17 cellular contexts compared by ENCODE assay signal in the genomic region with DNA sequence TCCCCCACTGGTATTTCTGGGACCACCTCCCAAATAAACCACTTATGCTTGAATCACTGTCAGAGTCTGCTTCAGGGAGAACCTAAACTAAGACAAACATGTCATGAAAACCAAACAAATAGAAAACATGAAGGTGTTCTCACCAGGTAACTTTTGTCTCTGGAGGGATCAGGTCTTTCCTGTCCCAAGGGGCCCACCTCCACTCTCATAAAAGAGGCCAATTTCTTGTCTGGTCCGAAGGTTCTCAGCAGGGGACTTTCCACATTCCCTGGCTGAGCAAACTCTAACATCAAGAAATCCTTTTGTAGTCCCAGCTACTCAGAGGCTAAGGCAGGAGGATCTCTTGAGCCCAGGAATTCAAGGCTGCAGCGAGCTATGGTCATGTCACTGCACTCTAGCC. TPM values are rescaled to one million over a fixed set of nuclear protein-coding genes. Genes with fewer than 3 reads are reported as not detected.
DNase-seq lines count a peak whose midpoint lies in the region; ATAC-seq, FAIRE-seq and TF ChIP-seq lines count a peak whose summit lies in the region.
"Had no signal": no experiment of that assay in that cellular context is flagged by ENCODE, and none has a peak within 500 bp of the region (broad histone marks: within the 10 kb centered on the region; RNA-seq: fewer than 3 reads in every experiment).

No MANE protein-coding gene starts in this region.

- no peaks in the 10 kb centered on the region for H3K79me2 ChIP-seq in GM23338 (replicated peaks; ENCODE audit: insufficient read depth)
- no peaks in the 10 kb centered on the region for H3K79me2 ChIP-seq in K562 (ENCODE audit: control insufficient read depth, insufficient read depth, low read length)
- no peaks in the 10 kb centered on the region for H3K79me2 ChIP-seq in smooth muscle cell (ENCODE audit: low read depth)

- H3K4me3 ChIP-seq in GM23338 (no peak overlapping the region), K562 (no peak overlapping the region), mucosa of rectum (ENCODE audit: low read length in 2 of 2) (peak overlapping the region in 1 of 2 donors; percentile 48), foreskin fibroblast (ENCODE audit: low read depth in 1 of 2, low read length in 2 of 2) (no peak overlapping the region), smooth muscle cell (no peak overlapping the region)
- H3K4me3 ChIP-seq: spleen, testis had no signal

- H3K9me3 ChIP-seq in K562 (replicated peaks; ENCODE audit: control insufficient read depth, insufficient read depth, low read depth, low read length) (no peaks in the 10 kb centered on the region), mucosa of rectum (ENCODE audit: control insufficient read depth in 2 of 2, low read length in 2 of 2) (no peaks in the 10 kb centered on the region), smooth muscle cell (replicated peaks; ENCODE audit: low read depth) (no peaks in the 10 kb centered on the region)
- H3K9me3 ChIP-seq: spleen, testis had no signal

- BruUV-seq in K562 (replicated peaks; lab: Mats Ljungman, UMichigan), result no TSS peak

- peaks cover 15 to 34% (median 26%) of the 10 kb centered on the region in 3 donors for H3K27me3 Mint-ChIP-seq in CD14-positive monocyte (ENCODE audit: low read depth in 3 of 3)
- H3K27me3 Mint-ChIP-seq in GM23338 (ENCODE audit: insufficient read depth, low read depth, poor library complexity), result peaks cover 7% of the 10 kb centered on the region
- H3K27me3 Mint-ChIP-seq in WTC11 (ENCODE audit: low read depth), result peaks cover 30% of the 10 kb centered on the region

- H4K20me1 ChIP-seq in GM23338 (replicated peaks; ENCODE audit: insufficient read depth), result no peaks in the 10 kb centered on the region; the same call in 1 of the 2 replicates
- H4K20me1 ChIP-seq in K562 (replicated peaks; ENCODE audit: control insufficient read depth, insufficient read depth, low read length), result no peaks in the 10 kb centered on the region
- no peaks in the 10 kb centered on the region for H4K20me1 ChIP-seq in smooth muscle cell (ENCODE audit: low read depth)

- FAIRE-seq in K562 (lab: Jason Lieb, UNC), result no peak
- FAIRE-seq: astrocyte, colon, RCC 7860 had no signal

- in situ Hi-C loops in K562 (cut with MboI), result no loop called here

- H3K4me2 ChIP-seq in GM23338, result no peak overlapping the region
- H3K4me2 ChIP-seq in K562 (ENCODE audit: insufficient read depth, low read length), result peak overlapping the region; percentile 43; the same call in 1 of the 2 replicates
- H3K4me2 ChIP-seq in smooth muscle cell, result no peak overlapping the region

- H3K36me3 ChIP-seq in GM23338 (ENCODE audit: insufficient read depth) (no peaks in the 10 kb centered on the region), K562 (ENCODE audit: control insufficient read depth, insufficient read depth, low read length) (no peaks in the 10 kb centered on the region), mucosa of rectum (ENCODE audit: control insufficient read depth in 2 of 2, insufficient read depth in 2 of 2, low read length in 2 of 2) (no peaks in the 10 kb centered on the region), smooth muscle cell (ENCODE audit: low read depth) (no peaks in the 10 kb centered on the region)
- H3K36me3 ChIP-seq: spleen had no signal

- H3K9ac ChIP-seq in K562 (ENCODE audit: insufficient read depth in 1 of 2, low read depth in 2 of 2, low read length in 2 of 2), result peak overlapping the region in 1 of 2 experiments; percentile 15; a peak in 1 of 4 replicates
- H3K9ac ChIP-seq in mucosa of rectum (ENCODE audit: low read depth in 1 of 2, low read length in 2 of 2), result peak overlapping the region in 1 of 2 donors; percentile 2
- no peak overlapping the region for H3K9ac ChIP-seq in smooth muscle cell (ENCODE audit: low read depth)

- H3K36me3 Mint-ChIP-seq in CD14-positive monocyte, result peaks cover 0 to 3% of the 10 kb centered on the region in 2 donors
- no peaks in the 10 kb centered on the region for H3K36me3 Mint-ChIP-seq in GM23338 (ENCODE audit: low read depth)
- no peaks in the 10 kb centered on the region for H3K36me3 Mint-ChIP-seq in WTC11
- H3K36me3 Mint-ChIP-seq: activated naive CD4-positive, alpha-beta T cell treated with anti-CD3 and anti-CD28 coated beads, Interleukin-2, amount 10 ng/mL, durations not matched to agents 7 days and 5 days; naive thymus-derived CD4-positive, alpha-beta T cell had no signal

- no peak for TF ChIP-seq RAD21 in K562 (CRISPR knock-in tag; conservative IDR thresholded peaks at IDR 0.05 in 1 of 2, IDR thresholded peaks at IDR 0.05 in 1 of 2)

- TF ChIP-seq CTCF in CD14-positive monocyte (IDR thresholded peaks at IDR 0.05) (no peak), GM23338 (conservative IDR thresholded peaks at IDR 0.05; ENCODE audit: low read depth in 2 of 2) (no peak), K562 (IDR thresholded peaks at IDR 0.05 in 2 of 3, conservative IDR thresholded peaks at IDR 0.05 in 1 of 3; ENCODE audit: insufficient read depth in 2 of 3, low read depth in 1 of 3, low read length in 3 of 3) (no peak), foreskin fibroblast (IDR thresholded peaks at IDR 0.05; ENCODE audit: low read depth, low read length) (no peak), WTC11 (IDR thresholded peaks at IDR 0.05) (no peak), smooth muscle cell (IDR thresholded peaks at IDR 0.05; ENCODE audit: borderline replicate concordance, insufficient read depth, poor library complexity, severe bottlenecking) (no peak)

- H3K4me1 ChIP-seq in GM23338 (ENCODE audit: insufficient read depth) (peaks cover 3% of the 10 kb centered on the region; the same call in 1 of the 2 replicates), K562 (replicated peaks in 1 of 2; ENCODE audit: control insufficient read depth in 2 of 2, insufficient read depth in 2 of 2, low read length in 2 of 2) (peaks cover 7 to 37% of the 10 kb centered on the region in 2 experiments), mucosa of rectum (ENCODE audit: control insufficient read depth in 2 of 2, insufficient read depth in 2 of 2, low read length in 2 of 2) (peaks cover 15 to 16% of the 10 kb centered on the region in 2 donors), smooth muscle cell (ENCODE audit: low read depth) (no peaks in the 10 kb centered on the region)
- H3K4me1 ChIP-seq: testis had no signal

- peak; percentile 22; the same call in 2 of the 3 replicates for ATAC-seq in GM23338
- no peak for ATAC-seq in K562
- ATAC-seq in WTC11, result no peak

- no peaks in the 10 kb centered on the region for H3K9me2 ChIP-seq in GM23338 (ENCODE audit: insufficient read depth)

- CTCF ChIA-PET in K562 (lab: Yijun Ruan, JAX; ENCODE audit: low intra/inter-chr PET ratio) (no interaction called here), WTC11 (lab: Charles Lee) (no interaction called here)

- no peak for TF ChIP-seq EP300 in K562 (IDR thresholded peaks at IDR 0.05; ENCODE audit: low read length)

- POLR2A ChIA-PET in K562 (lab: Yijun Ruan, JAX), result interaction anchor here (1.3 kb wide), 1 partner anchor 12 kb away, joined by 3 read pairs; no protein-coding TSS in a partner anchor
- POLR2A ChIA-PET in WTC11 (lab: Charles Lee), result no interaction called here

- H3K27ac ChIP-seq in GM23338 (ENCODE audit: low read depth) (no peak overlapping the region), K562 (ENCODE audit: extremely low read depth, low read depth, low read length) (peak overlapping the region; percentile 16; the same call in 1 of the 3 replicates), mucosa of rectum (ENCODE audit: low read depth in 2 of 2, low read length in 2 of 2) (peak overlapping the region; percentile 56 to 63), smooth muscle cell (ENCODE audit: low read depth) (no peak overlapping the region)
- H3K27ac ChIP-seq: spleen, testis had no signal

- peaks cover 3% of the 10 kb centered on the region for H3K9me1 ChIP-seq in K562 (ENCODE audit: control insufficient read depth, insufficient read depth, low read length)

- H3K4me3 Mint-ChIP-seq in CD14-positive monocyte (peak overlapping the region in 1 of 2 donors; percentile 64), GM23338 (no peak overlapping the region), WTC11 (no peak overlapping the region)
- H3K4me3 Mint-ChIP-seq: activated naive CD4-positive, alpha-beta T cell treated with anti-CD3 and anti-CD28 coated beads, Interleukin-2, amount 10 ng/mL, durations not matched to agents 7 days and 5 days; naive thymus-derived CD4-positive, alpha-beta T cell had no signal

- no peak for DNase-seq in CD14-positive monocyte (ENCODE audit: low spot score)
- DNase-seq in GM23338 (ENCODE audit: low spot score), result no peak
- no peak for DNase-seq in K562 (ENCODE audit: extremely low read depth in 1 of 4, low spot score in 3 of 4)
- no peak for DNase-seq in erythroblast (lab: John Stamatoyannopoulos, UW)
- DNase-seq in foreskin fibroblast, result no peak
- no peak for DNase-seq in WTC11 (ENCODE audit: low spot score)
- no peak for DNase-seq in smooth muscle cell (lab: John Stamatoyannopoulos, UW; ENCODE audit: unreplicated experiment)
- DNase-seq: activated naive CD4-positive, alpha-beta T cell treated with anti-CD3 and anti-CD28 coated beads, Interleukin-2, amount 10 ng/mL, durations not matched to agents 7 days and 5 days; activated T-cell treated with anti-CD3 and anti-CD28 coated beads for 4 hours; H7; naive thymus-derived CD4-positive, alpha-beta T cell; spleen; testis had no signal

- H3F3A ChIP-seq in GM23338 (replicated peaks; ENCODE audit: low read depth) (no peaks in the 10 kb centered on the region), smooth muscle cell (ENCODE audit: low read depth) (no peaks in the 10 kb centered on the region)

- WGBS in K562 (ENCODE audit: insufficient coverage, low coverage, missing lambda C conversion rate), result 81% methylated on average over 2 of the region's 2 CpGs
- 63% methylated on average over 2 of the region's 2 CpGs for WGBS in smooth muscle cell (ENCODE audit: low lambda C conversion rate)

- H3K4me1 Mint-ChIP-seq in CD14-positive monocyte, result peaks cover 36% of the 10 kb centered on the region
- peaks cover 18% of the 10 kb centered on the region for H3K4me1 Mint-ChIP-seq in GM23338
- H3K4me1 Mint-ChIP-seq in WTC11, result peaks cover 13% of the 10 kb centered on the region

- H3K27me3 ChIP-seq in GM23338 (ENCODE audit: insufficient read depth), result peaks cover 41% of the 10 kb centered on the region
- H3K27me3 ChIP-seq in K562 (ENCODE audit: control insufficient read depth in 2 of 2, insufficient read depth in 2 of 2, low read length in 2 of 2), result no peaks in the 10 kb centered on the region
- H3K27me3 ChIP-seq in mucosa of rectum (ENCODE audit: control insufficient read depth in 2 of 2, insufficient read depth in 2 of 2, low read length in 2 of 2), result peaks cover 0 to 6% of the 10 kb centered on the region in 2 donors
- H3K27me3 ChIP-seq in smooth muscle cell (ENCODE audit: low read depth), result peaks cover 10% of the 10 kb centered on the region
- H3K27me3 ChIP-seq: testis had no signal

- H3K9me3 Mint-ChIP-seq in CD14-positive monocyte (peaks cover 0 to 3% (median 0%) of the 10 kb centered on the region in 7 donors), GM23338 (no peaks in the 10 kb centered on the region), WTC11 (no peaks in the 10 kb centered on the region)
- H3K9me3 Mint-ChIP-seq: activated naive CD4-positive, alpha-beta T cell treated with anti-CD3 and anti-CD28 coated beads, Interleukin-2, amount 10 ng/mL, durations not matched to agents 7 days and 5 days; naive thymus-derived CD4-positive, alpha-beta T cell had no signal

- no peak overlapping the region for H2AFZ ChIP-seq in GM23338
- peak overlapping the region; percentile 45; the same call in 1 of the 2 replicates for H2AFZ ChIP-seq in K562 (ENCODE audit: low read depth, low read length)
- H2AFZ ChIP-seq in smooth muscle cell (ENCODE audit: low read depth), result no peak overlapping the region

- TF ChIP-seq POLR2A in K562 (conservative IDR thresholded peaks at IDR 0.05) (no peak), erythroblast (IDR thresholded peaks at IDR 0.05; ENCODE audit: low read length) (no peak)

- H3K27ac Mint-ChIP-seq in CD14-positive monocyte (peak overlapping the region in 6 of 7 donors; percentile 46 to 81 (median 73)), GM23338 (no peak overlapping the region), WTC11 (no peak overlapping the region)
- H3K27ac Mint-ChIP-seq: activated naive CD4-positive, alpha-beta T cell treated with anti-CD3 and anti-CD28 coated beads, Interleukin-2, amount 10 ng/mL, durations not matched to agents 7 days and 5 days had no signal

- intact Hi-C loops in CD14-positive monocyte (cut with micrococcal nuclease) (no loop called here), K562 (cut with micrococcal nuclease) (no loop called here)

RNA-seq across cellular contexts. Expression of a gene that starts 8.8 kb away (rescaled TPM):
- polyA plus RNA-seq in CD14-positive monocyte (under 1 TPM; 0.62 to 0.65 TPM), GM23338 (2016; fragmentation: Nextera tagmentation; extraction: Ambion mirVana) (5.1 and 6.3 TPM in 2 replicates), K562 (2011; rRNA removed) (1.2 and 2.9 TPM in 2 replicates), K562 (2014; fragmentation: Illumina TruSeq; extraction: Trizol) (5.9 and 13.8 TPM in 2 replicates), K562 (2014; fragmentation: Nextera tagmentation; extraction: Ambion mirVana) (under 1 TPM; 0.11 TPM), K562 (2014; rRNA removed) (6.7 and 7.4 TPM in 2 replicates), smooth muscle cell (31.9 and 35.9 TPM in 2 replicates)
- total RNA-seq in GM23338 (2014; rRNA removed; shearing (Covaris generic)), result 9.7 and 13.5 TPM in 2 replicates
- 5.5 and 10.3 TPM in 2 replicates for total RNA-seq in K562 (2011; cell fraction: chromatin; rRNA removed; ENCODE audit: low replicate concordance)
- 4.9 and 8.2 TPM in 2 replicates for total RNA-seq in K562 (2011; cell fraction: nucleolus; rRNA removed)
- total RNA-seq in K562 (2011; cell fraction: nucleoplasm; rRNA removed), result 5.6 and 10.2 TPM in 2 replicates
- total RNA-seq in K562 (2014; rRNA removed) (3.4 and 5.9 TPM in 2 replicates), K562 (2014; rRNA removed; fragmentation: Illumina TruSeq; extraction: Trizol) (0.70 and 1.1 TPM in 2 replicates), K562 (2015; rRNA removed; fragmentation: Illumina TruSeq; extraction: Trizol) (2.3 TPM in 2 replicates), K562 (2021) (26.7 and 29.4 TPM in 2 replicates), WTC11 (2021) (19.5 to 36.6 TPM (median 19.8 TPM) in 3 replicates), smooth muscle cell (3.5 and 5.3 TPM in 2 replicates)
- 1.5 and 3.9 TPM in 2 replicates for polyA plus RNA-seq in K562 (2011; cell fraction: cytosol; rRNA removed)
- 4.4 and 9.6 TPM in 2 replicates for polyA plus RNA-seq in K562 (2011; cell fraction: nucleus; rRNA removed)
- 17.6 and 30.3 TPM in 2 replicates for polyA plus RNA-seq in K562 (2012)
- 0.87 and 1.4 TPM in 2 replicates for polyA minus RNA-seq in K562 (2011; rRNA and poly(A)+ RNA removed)
- polyA minus RNA-seq in K562 (2011; cell fraction: cytosol; rRNA and poly(A)+ RNA removed), result 7.2 and 14.0 TPM in 2 replicates
- polyA minus RNA-seq in K562 (2011; cell fraction: nucleus; rRNA and poly(A)+ RNA removed), result 2.9 and 4.7 TPM in 2 replicates

Comparison
In these comparisons a context has a peak if more than half of its experiments do, and no peak if none do; other contexts are left out.
1. H3K27ac Mint-ChIP-seq: peak in CD14-positive monocyte (6 of 7); none in GM23338 (single experiment) and WTC11 (single experiment).
2. H3K27ac ChIP-seq: peak in K562 (single experiment) and mucosa of rectum (2 of 2); none in GM23338 (single experiment) and smooth muscle cell (single experiment).